8 cellular contexts compared by ENCODE assay signal in genomic region chr7:40232242-40232929, GRCh38.
DNase-seq lines count a peak whose midpoint lies in the region; ATAC-seq, FAIRE-seq and TF ChIP-seq lines count a peak whose summit lies in the region.

No MANE protein-coding gene starts in this region.

- POLR2A ChIA-PET in endothelial cell of umbilical vein (lab: Charles Lee), result no interaction called here

- H3K9ac ChIP-seq in endothelial cell of umbilical vein (replicated peaks; ENCODE audit: extremely low read depth, insufficient read depth, low read length), result no peak overlapping the region

- BruUV-seq in endothelial cell of umbilical vein (replicated peaks; lab: Mats Ljungman, UMichigan), result no TSS peak

- H3K27me3 ChIP-seq in right atrium auricular region (no peaks in the 10 kb centered on the region), Peyer's patch (no peaks in the 10 kb centered on the region), endothelial cell of umbilical vein (ENCODE audit: control insufficient read depth in 2 of 2, insufficient read depth in 2 of 2, low read length in 2 of 2) (no peaks in the 10 kb centered on the region), neutrophil (no peaks in the 10 kb centered on the region), H7 (ENCODE audit: control insufficient read depth, insufficient read depth, low read length) (no peaks in the 10 kb centered on the region)

- CTCF ChIA-PET in endothelial cell of umbilical vein (lab: Charles Lee), result interaction anchor here (0.6 to 5.7 kb wide), 84 partner anchors 8 to 1711 kb away, joined by 3 to 264 read pairs (median 4); partner anchors contain the start of genes INHBA, MPLKIP and SUGCT

- no peaks in the 10 kb centered on the region for H3K9me3 ChIP-seq in right atrium auricular region
- H3K9me3 ChIP-seq in Peyer's patch, result no peaks in the 10 kb centered on the region
- no peaks in the 10 kb centered on the region for H3K9me3 ChIP-seq in endothelial cell of umbilical vein (replicated peaks; ENCODE audit: control insufficient read depth, insufficient read depth, low read length)
- H3K9me3 ChIP-seq in neutrophil, result no peaks in the 10 kb centered on the region

- DNase-seq in right atrium auricular region (ENCODE audit: low spot score) (no peak), left ventricle myocardium superior (no peak), Peyer's patch (no peak), endothelial cell of umbilical vein (ENCODE audit: low read depth, low spot score) (peak; percentile 79), cerebellar nuclear complex (lab: John Stamatoyannopoulos, UW) (no peak), H7 (no peak)

- FAIRE-seq in endothelial cell of umbilical vein (lab: Jason Lieb, UNC), result peak; percentile 88

- H3K79me2 ChIP-seq in endothelial cell of umbilical vein (ENCODE audit: control insufficient read depth, insufficient read depth, low read length), result no peaks in the 10 kb centered on the region

- peak overlapping the region; percentile 73 for H2AFZ ChIP-seq in endothelial cell of umbilical vein (ENCODE audit: low read depth, low read length)

- no peaks in the 10 kb centered on the region for H4K20me1 ChIP-seq in endothelial cell of umbilical vein (replicated peaks; ENCODE audit: control insufficient read depth, extremely low read depth, insufficient read depth, low read length)

- H3K36me3 ChIP-seq in right atrium auricular region (no peaks in the 10 kb centered on the region), Peyer's patch (no peaks in the 10 kb centered on the region), endothelial cell of umbilical vein (ENCODE audit: control insufficient read depth in 2 of 2, extremely low read depth in 1 of 2, insufficient read depth in 2 of 2, low read length in 2 of 2) (no peaks in the 10 kb centered on the region), neutrophil (no peaks in the 10 kb centered on the region), H7 (replicated peaks; ENCODE audit: control insufficient read depth, insufficient read depth, low read length) (no peaks in the 10 kb centered on the region)

- dilution Hi-C loops in endothelial cell of umbilical vein (cut with MboI; ENCODE audit: extremely low pct_ligation_motif_present, low sequenced_read_pairs), result no loop called here

- H3K27ac ChIP-seq in right atrium auricular region, result no peak overlapping the region
- no peak overlapping the region for H3K27ac ChIP-seq in Peyer's patch
- H3K27ac ChIP-seq in endothelial cell of umbilical vein (ENCODE audit: insufficient read depth, low read depth, low read length), result no peak overlapping the region
- no peak overlapping the region for H3K27ac ChIP-seq in neutrophil

- no peak for TF ChIP-seq POLR2A in Peyer's patch (IDR thresholded peaks at IDR 0.05)
- TF ChIP-seq POLR2A in endothelial cell of umbilical vein (IDR thresholded peaks at IDR 0.05; ENCODE audit: low read depth, low read length), result no peak

- no peak overlapping the region for H3K4me2 ChIP-seq in endothelial cell of umbilical vein (ENCODE audit: insufficient read depth, low read length)

- TF ChIP-seq CTCF in right atrium auricular region (IDR thresholded peaks at IDR 0.05) (peak; percentile 17 to 62), Peyer's patch (IDR thresholded peaks at IDR 0.05) (peak in 5 of 6 experiments; percentile 7 to 71 (median 68)), endothelial cell of umbilical vein (IDR thresholded peaks at IDR 0.05; ENCODE audit: extremely low read depth in 1 of 2, insufficient read depth in 1 of 2, low read depth in 1 of 2, low read length in 2 of 2) (peak; percentile 42 to 43), neutrophil (IDR thresholded peaks at IDR 0.05) (peak; percentile 67)

- ATAC-seq in left ventricle myocardium superior (no peak), HG03469 (IDR thresholded peaks at IDR 0.05; ENCODE audit: unreplicated experiment) (peak; percentile 54)

- intact Hi-C loops in left ventricle myocardium superior (cut with micrococcal nuclease) (no loop called here), endothelial cell of umbilical vein (cut with micrococcal nuclease) (loop anchor here (1.0 to 10.0 kb wide), 10 partner anchors 66 to 1500 kb away; no protein-coding TSS in a partner anchor)

- H3K4me3 ChIP-seq in right atrium auricular region, result no peak overlapping the region
- no peak overlapping the region for H3K4me3 ChIP-seq in Peyer's patch
- H3K4me3 ChIP-seq in endothelial cell of umbilical vein (replicated peaks in 1 of 3; ENCODE audit: insufficient read depth in 1 of 3, low read depth in 1 of 3, low read length in 3 of 3), result no peak overlapping the region
- no peak overlapping the region for H3K4me3 ChIP-seq in neutrophil (ENCODE audit: low read depth in 1 of 2, low read length in 1 of 2)
- no peak overlapping the region for H3K4me3 ChIP-seq in H7 (ENCODE audit: insufficient read depth, low read depth, low read length)

- H3K4me1 ChIP-seq in right atrium auricular region (no peaks in the 10 kb centered on the region), Peyer's patch (no peaks in the 10 kb centered on the region), endothelial cell of umbilical vein (ENCODE audit: control insufficient read depth, extremely low read depth, insufficient read depth, low read length) (no peaks in the 10 kb centered on the region), neutrophil (ENCODE audit: control insufficient read depth in 1 of 2, insufficient read depth in 1 of 2, low read depth in 1 of 2, low read length in 1 of 2) (no peaks in the 10 kb centered on the region)

- no peaks in the 10 kb centered on the region for H3K9me1 ChIP-seq in endothelial cell of umbilical vein (replicated peaks; ENCODE audit: control insufficient read depth, extremely low read depth, insufficient read depth, low read length)

TF ChIP-seq in endothelial cell of umbilical vein, 7 proteins besides CTCF, POLR2A, EP300 and RAD21:
- no peak for TF ChIP-seq GATA2 (IDR thresholded peaks at IDR 0.05; ENCODE audit: insufficient read depth, insufficient read length, low read depth, low read length)
- no peak for TF ChIP-seq MYC (IDR thresholded peaks at IDR 0.05; ENCODE audit: low read depth, low read length)
- no peak for TF ChIP-seq EZH2 (IDR thresholded peaks at IDR 0.05; ENCODE audit: borderline replicate concordance, low read depth, low read length, severe bottlenecking)
- TF ChIP-seq POLR2AphosphoS5 (IDR thresholded peaks at IDR 0.05; ENCODE audit: insufficient read depth, low read depth, low read length), result no peak
- TF ChIP-seq FOS (IDR thresholded peaks at IDR 0.05; ENCODE audit: borderline replicate concordance, insufficient read depth, low read length), result no peak
- TF ChIP-seq JUN (IDR thresholded peaks at IDR 0.05; ENCODE audit: borderline replicate concordance, insufficient read depth, insufficient read length, low read depth), result no peak
- no peak for TF ChIP-seq MAX (IDR thresholded peaks at IDR 0.05; ENCODE audit: insufficient read depth, insufficient read length)
